1 cellular context compared by ENCODE assay signal in genomic region chr10:87816163-87816841, GRCh38.
TF ChIP-seq lines count a peak whose summit lies in the region.

No MANE protein-coding gene starts in this region.

TF ChIP-seq in K562, 482 proteins besides CTCF, POLR2A, EP300 and RAD21:
- TF ChIP-seq MECOM (CRISPR knock-in tag; IDR thresholded peaks at IDR 0.05) (no peak), PKNOX1 (IDR thresholded peaks at IDR 0.05) (no peak), NR2F6 (CRISPR knock-in tag; IDR thresholded peaks at IDR 0.05) (no peak), BDP1 (IDR thresholded peaks at IDR 0.05; ENCODE audit: insufficient read depth, insufficient read length) (no peak), CTCFL (IDR thresholded peaks at IDR 0.05; ENCODE audit: borderline replicate concordance, insufficient read depth, low read depth, low read length, poor library complexity, severe bottlenecking) (no peak), CEBPB (tag; IDR thresholded peaks at IDR 0.05) (peak; percentile 67; the same call in 1 of the 2 replicates), CEBPG (CRISPR knock-in tag; IDR thresholded peaks at IDR 0.05) (no peak), CEBPG (tag; conservative IDR thresholded peaks at IDR 0.05 in 1 of 2, IDR thresholded peaks at IDR 0.05 in 1 of 2) (peak in 1 of 2 experiments; percentile 53; a peak in 1 of 4 replicates), E2F4 (CRISPR knock-in tag; IDR thresholded peaks at IDR 0.05; ENCODE audit: low read depth) (no peak)
